In the genomic region with DNA sequence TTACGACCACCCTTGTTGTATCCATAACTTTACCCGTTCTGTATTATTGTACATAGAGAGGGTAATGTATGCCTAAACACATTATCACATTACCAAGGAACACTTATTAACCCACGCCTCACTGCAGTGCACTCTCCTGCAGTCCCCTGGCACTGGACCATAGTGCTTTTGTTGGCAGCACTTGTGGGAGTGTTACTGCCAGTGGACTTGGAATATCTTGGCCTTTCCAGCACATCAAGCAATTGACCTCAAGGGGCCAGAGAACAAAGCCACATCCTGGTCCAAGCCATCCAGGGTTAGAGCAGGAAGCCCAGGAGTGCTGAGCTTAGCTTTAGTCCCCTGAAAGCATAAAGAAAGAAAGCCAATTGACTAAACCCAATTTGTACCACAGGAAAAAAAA, we compare ENCODE assay signal across 20 cellular contexts.
DNase-seq lines count a peak whose midpoint lies in the region; ATAC-seq and TF ChIP-seq lines count a peak whose summit lies in the region.
"Had no signal": no experiment of that assay in that cellular context is flagged by ENCODE, and none has a peak within 500 bp of the region (broad histone marks: within the 10 kb centered on the region; RNA-seq: fewer than 3 reads in every experiment).

No MANE protein-coding gene starts in this region.

- CTCF ChIA-PET in Calu3 (lab: Charles Lee), result no interaction called here

- DNase-seq in right cardiac atrium (peak in 1 of 3 donors; percentile 50), right atrium auricular region (ENCODE audit: low spot score) (no peak), epithelial cell of proximal tubule (ENCODE audit: low read depth) (peak; percentile 12), neural crest cell (ENCODE audit: low read depth, low spot score) (no peak), Calu3 (no peak), T-helper 2 cell (no peak), DMS53 (lab: John Stamatoyannopoulos, UW) (no peak)
- DNase-seq: CD4-positive, CD25-positive, alpha-beta regulatory T cell; H9; NCI-H1092 treated with DMSO at 0.1 percent for 48 hours; NCI-H1436 treated with DMSO at 0.1 percent for 48 hours; NCI-H187 treated with DMSO at 0.1 percent for 48 hours; NCI-H524 treated with DMSO at 0.1 percent for 48 hours; NCI-H82; NK-92 treated with Interleukin-12 subunit alpha and Interleukin-12 subunit beta, amount 100 ng/mL, for 24 hours; PC-3 had no signal

- WGBS in right cardiac atrium, result 58% methylated on average over 3 of the region's 3 CpGs

- H3K9me3 ChIP-seq in right cardiac atrium (ENCODE audit: control insufficient read depth, low read length) (no peaks in the 10 kb centered on the region), right atrium auricular region (no peaks in the 10 kb centered on the region)
- H3K9me3 ChIP-seq: BLaER1 had no signal

- H3K4me1 ChIP-seq in right cardiac atrium (ENCODE audit: control insufficient read depth, insufficient read depth, low read length) (peaks cover 2% of the 10 kb centered on the region), right atrium auricular region (no peaks in the 10 kb centered on the region)
- H3K4me1 ChIP-seq: BLaER1 had no signal

- H3K27ac ChIP-seq in right cardiac atrium (ENCODE audit: low read length) (no peak overlapping the region), right atrium auricular region (no peak overlapping the region)
- H3K27ac ChIP-seq: BLaER1 had no signal

- H3K27me3 Mint-ChIP-seq in neural crest cell (ENCODE audit: low read depth) (no peaks in the 10 kb centered on the region), Calu3 (ENCODE audit: unreplicated experiment) (no peaks in the 10 kb centered on the region)
- H3K27me3 Mint-ChIP-seq: CD4-positive, CD25-positive, alpha-beta regulatory T cell had no signal

- H3K4me1 Mint-ChIP-seq in neural crest cell, result peaks cover 12% of the 10 kb centered on the region
- H3K4me1 Mint-ChIP-seq in Calu3 (ENCODE audit: low read depth, unreplicated experiment), result no peaks in the 10 kb centered on the region
- H3K4me1 Mint-ChIP-seq: CD4-positive, CD25-positive, alpha-beta regulatory T cell; GM23338; H9 had no signal

- no peaks in the 10 kb centered on the region for H3K36me3 ChIP-seq in right atrium auricular region
- H3K36me3 ChIP-seq: BLaER1 had no signal

- H3K4me3 Mint-ChIP-seq in neural crest cell, result no peak overlapping the region
- H3K4me3 Mint-ChIP-seq in Calu3 (ENCODE audit: low read depth, unreplicated experiment), result no peak overlapping the region
- H3K4me3 Mint-ChIP-seq: CD4-positive, CD25-positive, alpha-beta regulatory T cell; GM23338; H9 had no signal

- no TSS peak for BruUV-seq in Calu3 (replicated peaks; lab: Mats Ljungman, UMichigan)

- H3K4me3 ChIP-seq in right cardiac atrium (ENCODE audit: low read length), result no peak overlapping the region
- H3K4me3 ChIP-seq in right atrium auricular region, result no peak overlapping the region
- H3K4me3 ChIP-seq in epithelial cell of proximal tubule (ENCODE audit: low read depth, low read length), result no peak overlapping the region
- H3K4me3 ChIP-seq: BLaER1, GM23338, K562 had no signal

- peak overlapping the region; percentile 53 for H3K27ac Mint-ChIP-seq in neural crest cell (ENCODE audit: unreplicated experiment)
- H3K27ac Mint-ChIP-seq in Calu3 (ENCODE audit: unreplicated experiment), result no peak overlapping the region
- H3K27ac Mint-ChIP-seq: CD4-positive, CD25-positive, alpha-beta regulatory T cell; GM23338; H9 had no signal

- TF ChIP-seq CTCF in right atrium auricular region (IDR thresholded peaks at IDR 0.05) (no peak), epithelial cell of proximal tubule (conservative IDR thresholded peaks at IDR 0.05; ENCODE audit: low read depth, low read length) (no peak), neural crest cell (conservative IDR thresholded peaks at IDR 0.05) (no peak), Calu3 (IDR thresholded peaks at IDR 0.05; ENCODE audit: unreplicated experiment) (no peak)

- H3K36me3 Mint-ChIP-seq in neural crest cell (ENCODE audit: low read depth), result peaks cover 13% of the 10 kb centered on the region
- H3K36me3 Mint-ChIP-seq in Calu3 (ENCODE audit: insufficient read depth, unreplicated experiment), result no peaks in the 10 kb centered on the region
- H3K36me3 Mint-ChIP-seq: CD4-positive, CD25-positive, alpha-beta regulatory T cell had no signal

- ATAC-seq in right cardiac atrium, result peak; percentile 74 to 77
- no peak for ATAC-seq in HG03469 (IDR thresholded peaks at IDR 0.05; ENCODE audit: unreplicated experiment)
- ATAC-seq: GM23338, K562, PC-3 had no signal

- H3K9me3 Mint-ChIP-seq in neural crest cell (peaks cover 23% of the 10 kb centered on the region), Calu3 (ENCODE audit: low read depth, unreplicated experiment) (peaks cover 2% of the 10 kb centered on the region)

- intact Hi-C loops in right cardiac atrium (cut with DNase I), result no loop called here
- intact Hi-C loops in Calu3 (cut with micrococcal nuclease; ENCODE audit: unreplicated experiment), result no loop called here

- H3K27me3 ChIP-seq in right cardiac atrium (ENCODE audit: control insufficient read depth, insufficient read depth) (no peaks in the 10 kb centered on the region), right atrium auricular region (no peaks in the 10 kb centered on the region)
- H3K27me3 ChIP-seq: BLaER1 had no signal
